ENCODE assay signal across 9 cellular contexts in the genomic region with DNA sequence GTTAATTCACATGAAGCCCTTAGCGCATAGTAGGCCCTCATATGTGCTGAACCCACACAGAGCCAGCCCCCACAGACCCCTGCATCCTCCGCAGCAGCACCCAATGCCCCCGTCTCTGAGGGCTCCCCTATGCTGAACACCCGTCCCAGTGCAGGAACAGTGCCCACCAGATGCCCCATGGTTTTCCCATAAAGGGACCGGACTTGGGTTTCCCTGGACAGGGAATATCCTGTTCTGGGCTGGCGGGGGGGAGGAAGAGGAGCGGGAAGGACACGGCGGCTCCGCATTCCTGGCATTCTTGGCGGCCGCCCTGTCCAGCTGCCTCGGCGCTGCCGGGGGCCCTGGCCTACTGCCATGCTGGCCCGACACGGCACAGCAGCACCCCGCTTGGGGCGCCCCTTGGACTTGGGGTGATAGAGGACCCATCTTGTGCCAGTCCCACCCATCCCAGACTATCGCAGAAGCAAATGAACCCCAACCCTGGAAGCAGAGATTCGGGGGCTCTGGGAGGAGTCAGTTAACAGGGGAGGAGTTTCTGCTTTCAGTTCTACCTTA. TPM values are rescaled to one million over a fixed set of nuclear protein-coding genes. Genes with fewer than 3 reads are reported as not detected.
DNase-seq lines count a peak whose midpoint lies in the region; ATAC-seq, FAIRE-seq and TF ChIP-seq lines count a peak whose summit lies in the region.
"Had no signal": no experiment of that assay in that cellular context is flagged by ENCODE, and none has a peak within 500 bp of the region (broad histone marks: within the 10 kb centered on the region; RNA-seq: fewer than 3 reads in every experiment).

No MANE protein-coding gene starts in this region.

- H3K9ac ChIP-seq in K562 (ENCODE audit: insufficient read depth in 1 of 2, low read depth in 2 of 2, low read length in 2 of 2) (no peak overlapping the region), skeletal muscle tissue (ENCODE audit: low read depth in 1 of 3, low read length in 3 of 3) (peak overlapping the region; percentile 0 to 72 (median 65))

- ATAC-seq in K562 (no peak), HG03520 (IDR thresholded peaks at IDR 0.05; ENCODE audit: unreplicated experiment) (no peak), HG02798 (IDR thresholded peaks at IDR 0.05; ENCODE audit: poor library complexity, unreplicated experiment) (no peak)

- peaks cover 13 to 39% of the 10 kb centered on the region in 2 experiments; a peak in 4 of 5 replicates for H3K4me1 ChIP-seq in K562 (replicated peaks in 1 of 2; ENCODE audit: control insufficient read depth in 2 of 2, insufficient read depth in 2 of 2, low read length in 2 of 2)
- H3K4me1 ChIP-seq in skeletal muscle tissue (ENCODE audit: control insufficient read depth in 3 of 3, insufficient read depth in 3 of 3, low read length in 3 of 3), result peaks cover 67 to 72% (median 68%) of the 10 kb centered on the region in 3 donors

- TF ChIP-seq CTCF in K562 (IDR thresholded peaks at IDR 0.05 in 2 of 3, conservative IDR thresholded peaks at IDR 0.05 in 1 of 3; ENCODE audit: insufficient read depth in 2 of 3, low read depth in 1 of 3, low read length in 3 of 3), result no peak

- no peak for TF ChIP-seq RAD21 in K562 (CRISPR knock-in tag; conservative IDR thresholded peaks at IDR 0.05 in 1 of 2, IDR thresholded peaks at IDR 0.05 in 1 of 2)

- H3K27ac ChIP-seq in K562 (ENCODE audit: extremely low read depth, low read depth, low read length) (no peak overlapping the region), skeletal muscle tissue (ENCODE audit: low read depth, low read length) (peak overlapping the region; percentile 85)
- H3K27ac ChIP-seq: SK-N-MC had no signal

- no peak for FAIRE-seq in K562 (lab: Jason Lieb, UNC)

- H2AFZ ChIP-seq in K562 (ENCODE audit: low read depth, low read length), result no peak overlapping the region

- in situ Hi-C loops in K562 (cut with MboI), result loop anchor here (10.0 kb wide), 1 partner anchor 329 kb away; a partner anchor contains a TSS

- no peak overlapping the region for H3K4me2 ChIP-seq in K562 (ENCODE audit: insufficient read depth, low read length)

- H3K27me3 ChIP-seq in K562 (ENCODE audit: control insufficient read depth in 2 of 2, insufficient read depth in 2 of 2, low read length in 2 of 2) (no peaks in the 10 kb centered on the region), skeletal muscle tissue (ENCODE audit: control insufficient read depth in 3 of 3, insufficient read depth in 3 of 3, low read length in 3 of 3) (no peaks in the 10 kb centered on the region)

- intact Hi-C loops in K562 (cut with micrococcal nuclease), result loop anchor here (10.0 kb wide), 1 partner anchor 349 kb away; a partner anchor contains a TSS

- peak; percentile 79 for DNase-seq in HCEC 1CT
- DNase-seq in K562 (ENCODE audit: extremely low read depth in 1 of 4, low spot score in 3 of 4), result no peak
- peak; percentile 63 for DNase-seq in iPS-NIHi7 (ENCODE audit: extremely low spot score)
- DNase-seq in SIG-M5 (lab: John Stamatoyannopoulos, UW), result no peak
- no peak for DNase-seq in HUDEP-2 (lab: John Stamatoyannopoulos, UW; ENCODE audit: unreplicated experiment in 76 of 76)

- no peak overlapping the region for H3K4me3 ChIP-seq in K562
- peak overlapping the region in 2 of 3 donors; percentile 23 to 41 for H3K4me3 ChIP-seq in skeletal muscle tissue (ENCODE audit: low read length in 3 of 3)
- H3K4me3 ChIP-seq: SK-N-MC had no signal

- no peaks in the 10 kb centered on the region for H4K20me1 ChIP-seq in K562 (replicated peaks; ENCODE audit: control insufficient read depth, insufficient read depth, low read length)

- CTCF ChIA-PET in K562 (lab: Yijun Ruan, JAX; ENCODE audit: low intra/inter-chr PET ratio), result no interaction called here

- WGBS in K562 (ENCODE audit: insufficient coverage, low coverage, missing lambda C conversion rate), result 47% methylated on average over 13 of the region's 21 CpGs

- H3K36me3 ChIP-seq in K562 (ENCODE audit: control insufficient read depth, insufficient read depth, low read length) (no peaks in the 10 kb centered on the region), skeletal muscle tissue (ENCODE audit: control insufficient read depth in 3 of 3, insufficient read depth in 3 of 3, low read length in 3 of 3) (no peaks in the 10 kb centered on the region)

- no peak for TF ChIP-seq POLR2A in K562 (conservative IDR thresholded peaks at IDR 0.05)

- H3K9me1 ChIP-seq in K562 (ENCODE audit: control insufficient read depth, insufficient read depth, low read length), result no peaks in the 10 kb centered on the region

- H3K9me3 ChIP-seq in K562 (replicated peaks; ENCODE audit: control insufficient read depth, insufficient read depth, low read depth, low read length), result no peaks in the 10 kb centered on the region
- H3K9me3 ChIP-seq in skeletal muscle tissue (ENCODE audit: control insufficient read depth in 3 of 3, low read length in 3 of 3), result no peaks in the 10 kb centered on the region

- no TSS peak for BruUV-seq in K562 (replicated peaks; lab: Mats Ljungman, UMichigan)

- TF ChIP-seq EP300 in K562 (IDR thresholded peaks at IDR 0.05; ENCODE audit: low read length), result no peak

- POLR2A ChIA-PET in K562 (lab: Yijun Ruan, JAX), result interaction anchor here (4.1 kb wide), 1 partner anchor 141 kb away, joined by 24 read pairs; a partner anchor contains a TSS

- H3K79me2 ChIP-seq in K562 (ENCODE audit: control insufficient read depth, insufficient read depth, low read length), result no peaks in the 10 kb centered on the region

TF ChIP-seq in K562, 482 proteins besides CTCF, POLR2A, EP300 and RAD21:
- TF ChIP-seq, protein P1, sequence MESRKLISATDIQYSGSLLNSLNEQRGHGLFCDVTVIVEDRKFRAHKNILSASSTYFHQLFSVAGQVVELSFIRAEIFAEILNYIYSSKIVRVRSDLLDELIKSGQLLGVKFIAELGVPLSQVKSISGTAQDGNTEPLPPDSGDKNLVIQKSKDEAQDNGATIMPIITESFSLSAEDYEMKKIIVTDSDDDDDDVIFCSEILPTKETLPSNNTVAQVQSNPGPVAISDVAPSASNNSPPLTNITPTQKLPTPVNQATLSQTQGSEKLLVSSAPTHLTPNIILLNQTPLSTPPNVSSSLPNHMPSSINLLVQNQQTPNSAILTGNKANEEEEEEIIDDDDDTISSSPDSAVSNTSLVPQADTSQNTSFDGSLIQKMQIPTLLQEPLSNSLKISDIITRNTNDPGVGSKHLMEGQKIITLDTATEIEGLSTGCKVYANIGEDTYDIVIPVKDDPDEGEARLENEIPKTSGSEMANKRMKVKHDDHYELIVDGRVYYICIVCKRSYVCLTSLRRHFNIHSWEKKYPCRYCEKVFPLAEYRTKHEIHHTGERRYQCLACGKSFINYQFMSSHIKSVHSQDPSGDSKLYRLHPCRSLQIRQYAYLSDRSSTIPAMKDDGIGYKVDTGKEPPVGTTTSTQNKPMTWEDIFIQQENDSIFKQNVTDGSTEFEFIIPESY (CRISPR knock-in tag; IDR thresholded peaks at IDR 0.05), result peak; percentile 56; the same call in 1 of the 2 replicates
- no peak for TF ChIP-seq ZNF41 (CRISPR knock-in tag; conservative IDR thresholded peaks at IDR 0.05)
- TF ChIP-seq ZKSCAN1 (IDR thresholded peaks at IDR 0.05; ENCODE audit: low read depth, low read length), result 0 out of 2 replicates have a peak, but pooled peaks have one; percentile 43

RNA-seq across cellular contexts. Expression of a gene that starts 23.7 kb away (rescaled TPM):
- 12.1 and 26.6 TPM in 2 replicates for total RNA-seq in K562 (2011; cell fraction: chromatin; rRNA removed; ENCODE audit: low replicate concordance)
- total RNA-seq in K562 (2011; cell fraction: nucleolus; rRNA removed), result 16.8 and 18.7 TPM in 2 replicates
- 17.3 and 19.4 TPM in 2 replicates for total RNA-seq in K562 (2011; cell fraction: nucleoplasm; rRNA removed)
- total RNA-seq in K562 (2014; rRNA removed) (2.9 and 5.0 TPM in 2 replicates), K562 (2014; rRNA removed; fragmentation: Illumina TruSeq; extraction: Trizol) (1.3 and 1.4 TPM in 2 replicates), K562 (2015; rRNA removed; fragmentation: Illumina TruSeq; extraction: Trizol) (0.83 and 0.87 TPM in 2 replicates), K562 (2021) (4.1 and 4.8 TPM in 2 replicates), skeletal muscle tissue (4.7 TPM)
- polyA plus RNA-seq in K562 (2011; rRNA removed) (3.8 and 4.2 TPM in 2 replicates), K562 (2014; fragmentation: Illumina TruSeq; extraction: Trizol) (2.8 and 3.5 TPM in 2 replicates), K562 (2014; fragmentation: Nextera tagmentation; extraction: Ambion mirVana) (under 1 TPM; 0.04 to 0.13 TPM), K562 (2014; rRNA removed) (4.8 and 5.2 TPM in 2 replicates)
- polyA plus RNA-seq in K562 (2011; cell fraction: cytosol; rRNA removed), result 3.7 and 6.6 TPM in 2 replicates
- polyA plus RNA-seq in K562 (2011; cell fraction: nucleus; rRNA removed), result 9.5 and 17.5 TPM in 2 replicates
- 2.9 and 5.9 TPM in 2 replicates for polyA plus RNA-seq in K562 (2012)
- polyA minus RNA-seq in K562 (2011; rRNA and poly(A)+ RNA removed), result 1.6 and 2.9 TPM in 2 replicates
- polyA minus RNA-seq in K562 (2011; cell fraction: cytosol; rRNA and poly(A)+ RNA removed), result 1.3 and 4.7 TPM in 2 replicates
- 4.7 and 4.8 TPM in 2 replicates for polyA minus RNA-seq in K562 (2011; cell fraction: nucleus; rRNA and poly(A)+ RNA removed)

Comparison
In these comparisons a context has a peak if more than half of its experiments do, and no peak if none do; other contexts are left out.
1. DNase-seq: peak in HCEC 1CT (single experiment) and iPS-NIHi7 (single experiment); none in K562 (0 of 4), SIG-M5 (single experiment) and HUDEP-2 (0 of 76).
2. H3K9ac ChIP-seq: peak in skeletal muscle tissue (3 of 3); none in K562 (0 of 2).